ENCODE assay signal across 8 cellular contexts in the genomic region with DNA sequence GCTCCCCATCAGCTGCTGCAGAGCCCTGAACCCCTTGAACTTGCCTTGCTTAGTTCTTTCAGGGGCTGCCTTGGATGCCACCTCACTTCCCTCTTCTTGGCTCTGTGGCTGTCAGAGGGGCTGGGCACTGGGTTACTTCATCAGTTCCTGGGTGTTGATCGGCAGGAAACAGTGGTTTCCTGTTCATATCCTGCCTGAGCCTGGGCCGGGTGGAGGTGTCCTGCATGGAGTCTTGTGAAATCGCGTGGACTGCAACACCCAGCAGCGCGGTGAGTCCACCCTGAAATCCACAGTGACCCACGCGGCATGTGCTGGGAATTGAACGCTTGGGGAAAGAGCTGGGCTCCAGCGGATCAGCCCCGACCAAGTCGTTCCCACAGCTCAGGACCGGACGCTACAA.
DNase-seq lines count a peak whose midpoint lies in the region.

No MANE protein-coding gene starts in this region.

- DNase-seq in DMS53 (lab: John Stamatoyannopoulos, UW), result peak; percentile 80
- DNase-seq in NCI-H226, result peak; percentile 44
- peak; percentile 25 for DNase-seq in activated gamma-delta T cell treated with anti-CD3 and anti-CD28 coated beads, Interleukin-2, amount 50 U/mL, for 16 hours (ENCODE audit: low read depth)
- DNase-seq in midbrain (lab: John Stamatoyannopoulos, UW), result peak; percentile 18
- no peak for DNase-seq in NCI-H2081 (lab: John Stamatoyannopoulos, UW)
- DNase-seq in kidney glomerular epithelial cell (lab: John Stamatoyannopoulos, UW), result no peak
- DNase-seq in DMS153 treated with DMSO at 0.1 percent for 48 hours (lab: John Stamatoyannopoulos, UW; ENCODE audit: unreplicated experiment), result no peak
- no peak for DNase-seq in NCI-H1417 treated with DMSO at 0.1 percent for 48 hours (lab: John Stamatoyannopoulos, UW)

Comparison
In these comparisons a context has a peak if more than half of its experiments do, and no peak if none do; other contexts are left out.
1. DNase-seq: peak in DMS53 (single experiment), NCI-H226 (single experiment), activated gamma-delta T cell treated with anti-CD3 and anti-CD28 coated beads, Interleukin-2, amount 50 U/mL, for 16 hours (single experiment) and midbrain (single experiment); none in NCI-H2081 (0 of 2), kidney glomerular epithelial cell (single experiment), DMS153 treated with DMSO at 0.1 percent for 48 hours (single experiment) and NCI-H1417 treated with DMSO at 0.1 percent for 48 hours (single experiment).